In the genomic region with DNA sequence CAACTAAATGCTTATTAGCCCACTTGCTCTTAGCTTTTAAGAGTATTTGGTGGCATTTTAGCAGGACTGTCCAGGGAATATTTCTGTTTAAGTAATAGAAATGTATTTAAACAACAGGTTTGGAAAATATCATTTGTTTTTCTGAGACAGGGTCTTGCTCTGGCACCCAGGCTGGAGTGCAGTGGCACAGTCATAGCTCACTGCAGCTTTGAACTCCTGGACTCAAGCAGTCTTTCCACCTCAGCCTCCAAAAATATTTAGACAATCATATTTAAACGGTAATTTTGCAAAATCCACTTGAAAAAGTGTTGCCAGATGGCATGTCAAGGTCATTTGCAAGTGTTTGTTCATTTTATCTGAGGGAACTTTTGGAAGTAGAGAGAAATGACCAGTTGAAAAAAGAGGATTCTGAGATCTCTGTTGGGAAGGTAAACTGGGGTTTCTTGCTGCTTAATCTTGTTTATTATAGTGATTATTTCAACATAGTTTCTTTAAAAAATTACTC, we compare ENCODE assay signal across 1 cellular context.
TF ChIP-seq lines count a peak whose summit lies in the region.

No MANE protein-coding gene starts in this region.

TF ChIP-seq in GM23338, 12 proteins besides CTCF, POLR2A, EP300 and RAD21 (continued from another document):
- TF ChIP-seq REST (IDR thresholded peaks at IDR 0.05; ENCODE audit: unreplicated experiment) (no peak), NANOG (IDR thresholded peaks at IDR 0.05; ENCODE audit: borderline replicate concordance) (no peak), STAT1 (IDR thresholded peaks at IDR 0.05; ENCODE audit: unreplicated experiment) (no peak)
- TF ChIP-seq, protein P1, sequence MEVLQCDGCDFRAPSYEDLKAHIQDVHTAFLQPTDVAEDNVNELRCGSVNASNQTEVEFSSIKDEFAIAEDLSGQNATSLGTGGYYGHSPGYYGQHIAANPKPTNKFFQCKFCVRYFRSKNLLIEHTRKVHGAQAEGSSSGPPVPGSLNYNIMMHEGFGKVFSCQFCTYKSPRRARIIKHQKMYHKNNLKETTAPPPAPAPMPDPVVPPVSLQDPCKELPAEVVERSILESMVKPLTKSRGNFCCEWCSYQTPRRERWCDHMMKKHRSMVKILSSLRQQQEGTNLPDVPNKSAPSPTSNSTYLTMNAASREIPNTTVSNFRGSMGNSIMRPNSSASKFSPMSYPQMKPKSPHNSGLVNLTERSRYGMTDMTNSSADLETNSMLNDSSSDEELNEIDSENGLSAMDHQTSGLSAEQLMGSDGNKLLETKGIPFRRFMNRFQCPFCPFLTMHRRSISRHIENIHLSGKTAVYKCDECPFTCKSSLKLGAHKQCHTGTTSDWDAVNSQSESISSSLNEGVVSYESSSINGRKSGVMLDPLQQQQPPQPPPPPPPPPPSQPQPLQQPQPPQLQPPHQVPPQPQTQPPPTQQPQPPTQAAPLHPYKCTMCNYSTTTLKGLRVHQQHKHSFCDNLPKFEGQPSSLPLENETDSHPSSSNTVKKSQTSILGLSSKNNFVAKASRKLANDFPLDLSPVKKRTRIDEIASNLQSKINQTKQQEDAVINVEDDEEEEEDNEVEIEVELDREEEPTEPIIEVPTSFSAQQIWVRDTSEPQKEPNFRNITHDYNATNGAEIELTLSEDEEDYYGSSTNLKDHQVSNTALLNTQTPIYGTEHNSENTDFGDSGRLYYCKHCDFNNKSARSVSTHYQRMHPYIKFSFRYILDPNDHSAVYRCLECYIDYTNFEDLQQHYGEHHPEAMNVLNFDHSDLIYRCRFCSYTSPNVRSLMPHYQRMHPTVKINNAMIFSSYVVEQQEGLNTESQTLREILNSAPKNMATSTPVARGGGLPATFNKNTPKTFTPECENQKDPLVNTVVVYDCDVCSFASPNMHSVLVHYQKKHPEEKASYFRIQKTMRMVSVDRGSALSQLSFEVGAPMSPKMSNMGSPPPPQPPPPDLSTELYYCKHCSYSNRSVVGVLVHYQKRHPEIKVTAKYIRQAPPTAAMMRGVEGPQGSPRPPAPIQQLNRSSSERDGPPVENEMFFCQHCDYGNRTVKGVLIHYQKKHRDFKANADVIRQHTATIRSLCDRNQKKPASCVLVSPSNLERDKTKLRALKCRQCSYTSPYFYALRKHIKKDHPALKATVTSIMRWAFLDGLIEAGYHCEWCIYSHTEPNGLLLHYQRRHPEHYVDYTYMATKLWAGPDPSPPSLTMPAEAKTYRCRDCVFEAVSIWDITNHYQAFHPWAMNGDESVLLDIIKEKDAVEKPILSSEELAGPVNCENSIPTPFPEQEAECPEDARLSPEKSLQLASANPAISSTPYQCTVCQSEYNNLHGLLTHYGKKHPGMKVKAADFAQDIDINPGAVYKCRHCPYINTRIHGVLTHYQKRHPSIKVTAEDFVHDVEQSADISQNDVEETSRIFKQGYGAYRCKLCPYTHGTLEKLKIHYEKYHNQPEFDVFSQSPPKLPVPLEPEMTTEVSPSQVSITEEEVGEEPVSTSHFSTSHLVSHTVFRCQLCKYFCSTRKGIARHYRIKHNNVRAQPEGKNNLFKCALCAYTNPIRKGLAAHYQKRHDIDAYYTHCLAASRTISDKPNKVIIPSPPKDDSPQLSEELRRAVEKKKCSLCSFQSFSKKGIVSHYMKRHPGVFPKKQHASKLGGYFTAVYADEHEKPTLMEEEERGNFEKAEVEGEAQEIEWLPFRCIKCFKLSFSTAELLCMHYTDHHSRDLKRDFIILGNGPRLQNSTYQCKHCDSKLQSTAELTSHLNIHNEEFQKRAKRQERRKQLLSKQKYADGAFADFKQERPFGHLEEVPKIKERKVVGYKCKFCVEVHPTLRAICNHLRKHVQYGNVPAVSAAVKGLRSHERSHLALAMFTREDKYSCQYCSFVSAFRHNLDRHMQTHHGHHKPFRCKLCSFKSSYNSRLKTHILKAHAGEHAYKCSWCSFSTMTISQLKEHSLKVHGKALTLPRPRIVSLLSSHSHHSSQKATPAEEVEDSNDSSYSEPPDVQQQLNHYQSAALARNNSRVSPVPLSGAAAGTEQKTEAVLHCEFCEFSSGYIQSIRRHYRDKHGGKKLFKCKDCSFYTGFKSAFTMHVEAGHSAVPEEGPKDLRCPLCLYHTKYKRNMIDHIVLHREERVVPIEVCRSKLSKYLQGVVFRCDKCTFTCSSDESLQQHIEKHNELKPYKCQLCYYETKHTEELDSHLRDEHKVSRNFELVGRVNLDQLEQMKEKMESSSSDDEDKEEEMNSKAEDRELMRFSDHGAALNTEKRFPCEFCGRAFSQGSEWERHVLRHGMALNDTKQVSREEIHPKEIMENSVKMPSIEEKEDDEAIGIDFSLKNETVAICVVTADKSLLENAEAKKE (CRISPR knock-in tag; IDR thresholded peaks at IDR 0.05), result no peak
